Comparison of ENCODE assay signal across 28 cellular contexts in the genomic region with DNA sequence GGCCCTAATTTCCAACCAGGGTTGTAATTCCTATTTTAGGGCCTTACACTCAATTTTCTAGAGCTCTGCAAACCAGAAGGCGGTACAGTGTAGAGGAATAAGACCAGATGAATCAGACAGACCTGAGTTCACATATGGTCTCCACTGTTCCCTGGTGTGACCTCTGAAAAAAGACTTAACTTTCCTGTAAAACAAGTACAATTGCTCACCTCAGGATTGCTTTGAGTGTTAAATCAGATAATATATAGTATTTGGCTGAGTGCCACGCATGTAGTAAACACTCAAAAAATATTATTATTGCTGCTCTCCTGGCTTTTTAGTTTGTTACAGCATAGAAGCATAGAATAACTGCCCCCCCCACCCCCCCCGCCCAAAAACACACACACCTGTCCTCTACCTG.
"Had no signal": no experiment of that assay in that cellular context is flagged by ENCODE, and none has a peak within 500 bp of the region (broad histone marks: within the 10 kb centered on the region; RNA-seq: fewer than 3 reads in every experiment).

No MANE protein-coding gene starts in this region.

- H3K4me1 Mint-ChIP-seq: natural killer cell had no signal

- DNase-seq: islet precursor cell; left ventricle myocardium inferior; mesendoderm; naive B cell; natural killer cell; nephron progenitor cell; occipital lobe; psoas muscle; right lobe of liver; stimulated activated CD4-positive, alpha-beta T cell treated with anti-CD3 and anti-CD28 coated beads, Interleukin-12 subunit alpha, Interleukin-12 subunit beta, amount 100 ng/mL, for 4 hours; stimulated activated CD4-positive, alpha-beta T cell treated with anti-CD3 and anti-CD28 coated beads, Interleukin-15, amount 100 ng/mL, for 24 hours; stimulated activated CD4-positive, alpha-beta T cell treated with anti-CD3 and anti-CD28 coated beads, Interleukin-2, amount 100 ng/mL, for 24 hours; stimulated activated CD4-positive, alpha-beta T cell treated with anti-CD3 and anti-CD28 coated beads, Interleukin-4, amount 100 ng/mL, for 1 hour; stimulated activated naive B cell treated with anti-CD40 and anti-IgM and Interleukin-4, amounts not matched to agents 10 μg/mL and 1 μg/mL and 100 μg/mL, for 72 hours; stimulated activated naive CD8-positive, alpha-beta T cell treated with anti-CD3 and anti-CD28 coated beads, Interleukin-15, Interleukin-2, amounts not matched to agents 100 U/mL and 50 U/mL, for 24 hours; stomach; testis; thyroid gland; transverse colon; upper lobe of right lung had no signal

- H3K9me3 ChIP-seq: left ventricle myocardium inferior, neutrophil, psoas muscle, right lobe of liver, testis, thyroid gland, transverse colon, upper lobe of right lung had no signal

- H3K79me2 ChIP-seq: parathyroid adenoma had no signal

- H3K27ac ChIP-seq: left ventricle myocardium inferior, neural progenitor cell, neutrophil, parathyroid adenoma, psoas muscle, right atrium auricular region, right lobe of liver, skin epidermis, stomach, testis, thyroid gland, transverse colon, upper lobe of right lung had no signal

- H3K9ac ChIP-seq: neural progenitor cell, parathyroid adenoma had no signal

- H3K36me3 ChIP-seq: left ventricle myocardium inferior, neural progenitor cell, neutrophil, right atrium auricular region, right lobe of liver, stomach, thyroid gland, transverse colon, upper lobe of right lung had no signal

- H3K4me3 ChIP-seq: left ventricle myocardium inferior, lung, neural progenitor cell, psoas muscle, right atrium auricular region, right lobe of liver, skin epidermis, stomach, testis, thyroid gland, transverse colon, upper lobe of right lung had no signal

- H3K36me3 Mint-ChIP-seq: mesothelial cell of epicardium, neural progenitor cell had no signal

- H3K27me3 ChIP-seq: neural progenitor cell, neutrophil, right atrium auricular region, right lobe of liver, stomach, testis, thyroid gland, transverse colon, upper lobe of right lung had no signal

- H3K27ac Mint-ChIP-seq: naive B cell; natural killer cell; nephron progenitor cell; neural progenitor cell; stimulated activated naive B cell treated with anti-CD40 and anti-IgM and Interleukin-4, amounts not matched to agents 10 μg/mL and 1 μg/mL and 100 μg/mL, for 72 hours had no signal

- FAIRE-seq: urothelium cell line had no signal

- H3K4me2 ChIP-seq: neural progenitor cell had no signal

- H2AFZ ChIP-seq: neural progenitor cell, parathyroid adenoma had no signal

- H3K27me3 Mint-ChIP-seq: naive B cell had no signal

- H3K4me1 ChIP-seq: left ventricle myocardium inferior, neural progenitor cell, psoas muscle, right atrium auricular region, right lobe of liver, stomach, testis, thyroid gland, transverse colon, upper lobe of right lung had no signal

- ATAC-seq: natural killer cell; psoas muscle; right lobe of liver; stimulated activated naive B cell treated with anti-CD40 and anti-IgM and Interleukin-4, amounts not matched to agents 10 μg/mL and 1 μg/mL and 100 μg/mL, for 72 hours; stimulated activated naive CD8-positive, alpha-beta T cell treated with anti-CD3 and anti-CD28 coated beads, Interleukin-15, Interleukin-2, amounts not matched to agents 100 U/mL and 50 U/mL, for 24 hours; upper lobe of right lung had no signal

- H3K4me3 Mint-ChIP-seq: mesothelial cell of epicardium; naive B cell; natural killer cell; nephron progenitor cell; neural progenitor cell; stimulated activated naive B cell treated with anti-CD40 and anti-IgM and Interleukin-4, amounts not matched to agents 10 μg/mL and 1 μg/mL and 100 μg/mL, for 72 hours had no signal
